In the genomic region with DNA sequence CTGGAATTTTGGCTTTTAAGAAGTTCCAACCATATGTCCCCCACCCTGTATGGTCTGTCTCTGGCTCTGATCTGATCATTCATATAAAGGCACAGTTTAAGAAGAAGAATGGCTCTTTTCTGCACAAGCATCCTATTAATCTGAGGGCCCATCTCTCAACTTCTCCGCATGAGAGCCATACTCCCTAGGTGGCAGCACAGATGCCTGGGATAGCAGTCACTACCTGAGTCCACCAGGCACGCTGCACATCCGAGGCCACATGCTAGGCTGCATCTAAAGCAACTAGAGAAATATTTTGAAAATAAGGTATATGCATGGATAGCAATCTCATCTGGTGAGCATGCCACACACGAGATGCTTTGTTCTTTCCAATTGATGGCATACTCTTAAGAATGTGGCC, we compare ENCODE assay signal across 14 cellular contexts.
A peak's percentile ranks its signal among the peaks of the same experiment; 100 is the strongest.
DNase-seq lines count a peak whose midpoint lies in the region; ATAC-seq, FAIRE-seq and TF ChIP-seq lines count a peak whose summit lies in the region.
"Had no signal": no experiment of that assay in that cellular context is flagged by ENCODE, and none has a peak within 500 bp of the region (broad histone marks: within the 10 kb centered on the region; RNA-seq: fewer than 3 reads in every experiment).

No MANE protein-coding gene starts in this region.

- H3K4me1 ChIP-seq in astrocyte (ENCODE audit: insufficient read depth, low read length): no peaks in the 10 kb centered on the region
- H3K4me1 ChIP-seq in parathyroid adenoma: no peaks in the 10 kb centered on the region

- H3K9ac ChIP-seq in astrocyte (ENCODE audit: low read length) (no peak overlapping the region), parathyroid adenoma (no peak overlapping the region)

- DNase-seq in NCI-H82 (lab: John Stamatoyannopoulos, UW) (peak; percentile 48), NCI-H82 treated with DMSO at 0.1 percent for 48 hours (lab: John Stamatoyannopoulos, UW; ENCODE audit: unreplicated experiment) (no peak), astrocyte (ENCODE audit: low read depth) (no peak), NCI-H128 (lab: John Stamatoyannopoulos, UW; ENCODE audit: unreplicated experiment) (no peak), NOMO-1 treated with DMSO at 0.1 percent for 48 hours (lab: John Stamatoyannopoulos, UW; ENCODE audit: unreplicated experiment) (no peak), cerebellum (ENCODE audit: low spot score) (no peak)
- DNase-seq: activated CD4-positive, alpha-beta T cell treated with anti-CD3 and anti-CD28 coated beads, Interleukin-2, amount 50 U/mL, for 48 hours; activated gamma-delta T cell treated with Interleukin-2 at 50 U/mL for 16 hours; immature natural killer cell; NCI-H1105 treated with DMSO at 0.1 percent for 48 hours; stimulated activated naive CD4-positive, alpha-beta T cell had no signal

- no peaks in the 10 kb centered on the region for H3K27me3 ChIP-seq in astrocyte (ENCODE audit: insufficient read depth, low read length)
- H3K27me3 ChIP-seq in parathyroid adenoma (ENCODE audit: control insufficient read depth, insufficient read depth, low read length): no peaks in the 10 kb centered on the region

- no peak overlapping the region for H3K4me3 Mint-ChIP-seq in astrocyte (ENCODE audit: unreplicated experiment)
- H3K4me3 Mint-ChIP-seq: immature natural killer cell had no signal

- no peaks in the 10 kb centered on the region for H3K27me3 Mint-ChIP-seq in astrocyte (ENCODE audit: low read depth, unreplicated experiment)

- no peaks in the 10 kb centered on the region for H3K36me3 Mint-ChIP-seq in astrocyte (ENCODE audit: low read depth, unreplicated experiment)
- H3K36me3 Mint-ChIP-seq: immature natural killer cell had no signal

- H4K20me1 ChIP-seq in astrocyte (ENCODE audit: insufficient read depth, low read length): no peaks in the 10 kb centered on the region

- no peak overlapping the region for H2AFZ ChIP-seq in astrocyte (ENCODE audit: low read depth, low read length)
- no peak overlapping the region for H2AFZ ChIP-seq in parathyroid adenoma

- FAIRE-seq in astrocyte (lab: Jason Lieb, UNC): no peak
- FAIRE-seq: G401.6 had no signal

- peak; percentile 3 for TF ChIP-seq CTCF in astrocyte (IDR thresholded peaks at IDR 0.05; ENCODE audit: insufficient read depth, low read depth, low read length)
- TF ChIP-seq CTCF in parathyroid adenoma (IDR thresholded peaks at IDR 0.05): peak; percentile 6

- H3K4me3 ChIP-seq in astrocyte (ENCODE audit: insufficient read depth, low read depth, low read length): no peak overlapping the region
- no peak overlapping the region for H3K4me3 ChIP-seq in parathyroid adenoma (ENCODE audit: low read depth, low read length)

- H3K9me3 ChIP-seq in astrocyte (ENCODE audit: insufficient read depth, low read depth, low read length): no peaks in the 10 kb centered on the region
- no peaks in the 10 kb centered on the region for H3K9me3 ChIP-seq in parathyroid adenoma (ENCODE audit: control insufficient read depth, low read length)

- H3K4me2 ChIP-seq in astrocyte (ENCODE audit: low read length) (no peak overlapping the region), parathyroid adenoma (ENCODE audit: low read length) (no peak overlapping the region)

- H3K9me3 Mint-ChIP-seq in astrocyte (ENCODE audit: unreplicated experiment): no peaks in the 10 kb centered on the region
- H3K9me3 Mint-ChIP-seq: immature natural killer cell had no signal

- no peaks in the 10 kb centered on the region for H3K36me3 ChIP-seq in astrocyte (ENCODE audit: insufficient read depth, low read length)
- no peaks in the 10 kb centered on the region for H3K36me3 ChIP-seq in parathyroid adenoma (ENCODE audit: control insufficient read depth, insufficient read depth, low read length)

- no peak overlapping the region for H3K27ac Mint-ChIP-seq in astrocyte (ENCODE audit: unreplicated experiment)
- H3K27ac Mint-ChIP-seq: immature natural killer cell had no signal

- H3K27ac ChIP-seq in astrocyte (ENCODE audit: low read depth, low read length) (no peak overlapping the region), parathyroid adenoma (no peak overlapping the region)

- H3K79me2 ChIP-seq in astrocyte (ENCODE audit: insufficient read depth, low read length) (no peaks in the 10 kb centered on the region), parathyroid adenoma (no peaks in the 10 kb centered on the region)

- peak; percentile 53 for ATAC-seq in HG03565 (IDR thresholded peaks at IDR 0.05; ENCODE audit: unreplicated experiment)

- peaks cover 6% of the 10 kb centered on the region for H3K4me1 Mint-ChIP-seq in astrocyte (ENCODE audit: low read depth, unreplicated experiment)
- H3K4me1 Mint-ChIP-seq: immature natural killer cell had no signal
